In the genomic region with DNA sequence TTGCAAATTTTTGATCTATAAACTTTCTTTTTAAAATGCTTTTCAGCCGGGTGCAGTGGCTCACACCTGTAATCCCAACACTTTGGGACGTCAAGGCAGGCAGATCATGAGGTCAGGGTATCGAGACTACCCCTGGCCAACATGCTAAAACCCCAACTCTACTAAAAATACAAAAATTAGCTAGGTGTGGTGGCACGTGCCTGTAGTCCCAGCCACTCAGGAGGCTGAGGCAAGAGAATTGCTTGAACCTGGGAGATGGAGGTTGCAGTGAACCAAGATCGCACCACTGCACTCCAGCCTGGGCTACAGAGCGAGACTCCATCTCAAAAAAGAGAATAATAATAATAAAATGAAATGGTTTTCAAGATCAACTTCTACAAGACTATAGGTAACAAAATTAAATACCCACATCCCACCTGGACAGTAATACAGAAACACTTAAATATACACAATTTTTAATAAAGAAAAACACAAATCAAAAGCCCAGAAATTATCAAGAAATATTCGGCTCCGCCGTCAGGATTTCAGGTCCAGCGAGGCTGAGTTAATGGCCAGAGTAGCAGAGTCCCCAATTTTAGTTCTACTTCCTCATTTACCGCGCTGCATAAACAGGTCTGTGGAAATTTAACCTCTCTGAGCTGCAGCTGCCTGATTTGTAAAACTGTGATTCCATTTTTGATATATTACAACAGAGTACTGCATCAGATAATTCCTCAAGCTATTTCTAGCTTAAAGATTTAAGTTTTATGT, we compare ENCODE assay signal across 8 cellular contexts. TPM values are rescaled to one million over a fixed set of nuclear protein-coding genes. Genes with fewer than 3 reads are reported as not detected.
DNase-seq lines count a peak whose midpoint lies in the region; ATAC-seq and TF ChIP-seq lines count a peak whose summit lies in the region.

No MANE protein-coding gene starts in this region.

- H3K27ac ChIP-seq in uterus = no peak overlapping the region

- no peak for TF ChIP-seq CTCF in GM12875 (IDR thresholded peaks at IDR 0.05; ENCODE audit: borderline replicate concordance, insufficient read depth, low read depth, low read length)
- TF ChIP-seq CTCF in uterus (IDR thresholded peaks at IDR 0.05) = no peak

- peak overlapping the region; percentile 46 for H3K4me3 ChIP-seq in GM12875 (ENCODE audit: low read depth, low read length)
- H3K4me3 ChIP-seq in uterus = no peak overlapping the region

- peaks cover 4% of the 10 kb centered on the region in 2 donors for H3K4me1 ChIP-seq in uterus

- no peaks in the 10 kb centered on the region for H3K9me3 ChIP-seq in uterus

- intact Hi-C loops in uterus (cut with DNase I; ENCODE audit: low total_unique reads) = no loop called here

- DNase-seq in RPMI8226 (peak; percentile 52), medulla oblongata (ENCODE audit: extremely low spot score) (peak; percentile 35), uterus (no peak), mesenteric fat pad (ENCODE audit: low spot score) (no peak), NCI-H187 treated with DMSO at 0.1 percent for 48 hours (lab: John Stamatoyannopoulos, UW) (no peak)
- no peak for DNase-seq in stimulated activated CD4-positive, alpha-beta T cell treated with anti-CD3 and anti-CD28 coated beads, Interleukin-4, amount 100 ng/mL, for 1 hour

- no peak for TF ChIP-seq POLR2A in uterus (IDR thresholded peaks at IDR 0.05)

- ATAC-seq in GM21825 (IDR thresholded peaks at IDR 0.05; ENCODE audit: unreplicated experiment) = peak; percentile 29

- H3K36me3 ChIP-seq in uterus = no peaks in the 10 kb centered on the region

- H3K27me3 ChIP-seq in uterus = no peaks in the 10 kb centered on the region

RNA-seq across cellular contexts. Expression of gene TUT7, which starts 4.0 kb away (rescaled TPM):
- total RNA-seq in uterus = 10 to 100 TPM; 13.8 to 41.5 (median 20.3) TPM
- 30.2 TPM for total RNA-seq in mesenteric fat pad

Comparison
In these comparisons a context has a peak if more than half of its experiments do, and no peak if none do; other contexts are left out.
1. DNase-seq: peak in RPMI8226 (single experiment) and medulla oblongata (single experiment); none in stimulated activated CD4-positive, alpha-beta T cell treated with anti-CD3 and anti-CD28 coated beads, Interleukin-4, amount 100 ng/mL, for 1 hour (single experiment), uterus (0 of 2), mesenteric fat pad (single experiment) and NCI-H187 treated with DMSO at 0.1 percent for 48 hours (single experiment).